ENCODE assay signal across 31 cellular contexts in genomic region chr2:219270055-219270372, GRCh38. TPM values are rescaled to one million over a fixed set of nuclear protein-coding genes. Genes with fewer than 3 reads are reported as not detected.
"Had no signal": no experiment of that assay in that cellular context is flagged by ENCODE, and none has a peak within 500 bp of the region (broad histone marks: within the 10 kb centered on the region; RNA-seq: fewer than 3 reads in every experiment).

No MANE protein-coding gene starts in this region.

- H3K36me3 Mint-ChIP-seq: activated naive CD4-positive, alpha-beta T cell treated with anti-CD3 and anti-CD28 coated beads, Interleukin-2, amount 50 U/mL, for 72 hours; natural killer cell treated with Interleukin-12 subunit alpha and Interleukin-12 subunit beta and Interleukin-15 and Interleukin-18, amount 100 ng/mL, for 72 hours; T-cell; type B pancreatic cell had no signal

- H3K36me3 ChIP-seq: gastroesophageal sphincter, ovary had no signal

- H3K4me3 ChIP-seq: coronary artery, dorsolateral prefrontal cortex, gastroesophageal sphincter, lung, mucosa of descending colon, ovary, skin epidermis had no signal

- H3K9me3 Mint-ChIP-seq: activated naive CD4-positive, alpha-beta T cell treated with anti-CD3 and anti-CD28 coated beads, Interleukin-2, amount 50 U/mL, for 72 hours; activated T-cell treated with anti-CD3 and anti-CD28 coated beads, Interleukin-2, amount 50 U/mL, for 72 hours; effector memory CD8-positive, alpha-beta T cell; natural killer cell treated with Interleukin-12 subunit alpha and Interleukin-12 subunit beta and Interleukin-15 and Interleukin-18, amount 100 ng/mL, for 72 hours; stimulated activated naive CD8-positive, alpha-beta T cell treated with anti-CD3 and anti-CD28 coated beads, Interleukin-15, amount 100 ng/mL, for 72 hours; T-cell; T-helper 2 cell treated with Interferon-gamma antibody and Interleukin-4, amounts not matched to agents 5 μg/mL and 100 μg/mL, for 36 hours; type B pancreatic cell had no signal

- ATAC-seq: activated CD4-positive, alpha-beta T cell treated with anti-CD3 and anti-CD28 coated beads for 36 hours; activated naive CD4-positive, alpha-beta T cell treated with anti-CD3 and anti-CD28 coated beads, Interleukin-2, amount 50 U/mL, for 72 hours; activated T-cell treated with anti-CD3 and anti-CD28 coated beads, Interleukin-2, amount 50 U/mL, for 72 hours; effector memory CD8-positive, alpha-beta T cell; gastroesophageal sphincter; natural killer cell treated with Interleukin-12 subunit alpha and Interleukin-12 subunit beta and Interleukin-15 and Interleukin-18, amount 100 ng/mL, for 72 hours; stimulated activated naive CD8-positive, alpha-beta T cell treated with anti-CD3 and anti-CD28 coated beads, Interleukin-15, amount 100 ng/mL, for 72 hours; T-cell had no signal

- H3K27ac Mint-ChIP-seq: activated CD4-positive, alpha-beta T cell treated with anti-CD3 and anti-CD28 coated beads for 36 hours; activated naive CD4-positive, alpha-beta T cell treated with anti-CD3 and anti-CD28 coated beads, Interleukin-2, amount 50 U/mL, for 72 hours; activated T-cell treated with anti-CD3 and anti-CD28 coated beads, Interleukin-2, amount 50 U/mL, for 72 hours; natural killer cell treated with Interleukin-12 subunit alpha and Interleukin-12 subunit beta and Interleukin-15 and Interleukin-18, amount 100 ng/mL, for 72 hours; progenitor cell of endocrine pancreas; stimulated activated naive CD8-positive, alpha-beta T cell treated with anti-CD3 and anti-CD28 coated beads, Interleukin-15, amount 100 ng/mL, for 72 hours; T-cell; T-helper 2 cell treated with Interferon-gamma antibody and Interleukin-4, amounts not matched to agents 5 μg/mL and 100 μg/mL, for 36 hours; type B pancreatic cell had no signal

- DNase-seq: activated CD4-positive, alpha-beta T cell treated with anti-CD3 and anti-CD28 coated beads for 36 hours; activated CD4-positive, alpha-beta T cell treated with anti-CD3 and anti-CD28 coated beads, Interleukin-2, amount 50 U/mL, for 4 hours; activated CD4-positive, CD25-positive, alpha-beta regulatory T cell; activated naive CD4-positive, alpha-beta T cell; activated T-cell treated with anti-CD3 and anti-CD28 coated beads for 4 hours; activated T-cell treated with anti-CD3 and anti-CD28 coated beads, Interleukin-2, amount 50 U/mL, for 72 hours; cerebellar nuclear complex; dorsolateral prefrontal cortex; effector memory CD8-positive, alpha-beta T cell; head of caudate nucleus; hippocampal formation; stimulated activated CD4-positive, alpha-beta T cell treated with anti-CD3 and anti-CD28 coated beads, Interleukin-12 subunit alpha, Interleukin-12 subunit beta, amount 100 ng/mL, for 4 hours; stimulated activated CD4-positive, alpha-beta T cell treated with anti-CD3 and anti-CD28 coated beads, Interleukin-4, amount 100 ng/mL, for 1 hour; stimulated activated naive CD8-positive, alpha-beta T cell treated with anti-CD3 and anti-CD28 coated beads, Interleukin-15, amount 100 ng/mL, for 72 hours; T-cell had no signal

- H3K4me1 Mint-ChIP-seq: activated CD4-positive, alpha-beta T cell treated with anti-CD3 and anti-CD28 coated beads for 36 hours; T-cell had no signal

- H3K27ac ChIP-seq: coronary artery, dorsolateral prefrontal cortex, gastroesophageal sphincter, ovary, skin epidermis had no signal

- H3K9me3 ChIP-seq: gastroesophageal sphincter, mucosa of descending colon, ovary had no signal

- H3K4me3 Mint-ChIP-seq: activated CD4-positive, alpha-beta T cell treated with anti-CD3 and anti-CD28 coated beads for 36 hours; activated T-cell treated with anti-CD3 and anti-CD28 coated beads, Interleukin-2, amount 50 U/mL, for 72 hours; effector memory CD8-positive, alpha-beta T cell; natural killer cell treated with Interleukin-12 subunit alpha and Interleukin-12 subunit beta and Interleukin-15 and Interleukin-18, amount 100 ng/mL, for 72 hours; stimulated activated naive CD8-positive, alpha-beta T cell treated with anti-CD3 and anti-CD28 coated beads, Interleukin-15, amount 100 ng/mL, for 72 hours; T-cell; T-helper 2 cell treated with Interferon-gamma antibody and Interleukin-4, amounts not matched to agents 5 μg/mL and 100 μg/mL, for 36 hours; type B pancreatic cell had no signal

- H3K27me3 ChIP-seq: dorsolateral prefrontal cortex, gastroesophageal sphincter, ovary had no signal

- H3K27me3 Mint-ChIP-seq: activated CD4-positive, alpha-beta T cell treated with anti-CD3 and anti-CD28 coated beads for 36 hours; effector memory CD8-positive, alpha-beta T cell; natural killer cell treated with Interleukin-12 subunit alpha and Interleukin-12 subunit beta and Interleukin-15 and Interleukin-18, amount 100 ng/mL, for 72 hours; stimulated activated naive CD8-positive, alpha-beta T cell treated with anti-CD3 and anti-CD28 coated beads, Interleukin-15, amount 100 ng/mL, for 72 hours; T-cell had no signal

RNA-seq across cellular contexts. Expression of gene TUBA4B, which starts 17.0 kb away (rescaled TPM):
- total RNA-seq: activated CD4-positive, alpha-beta T cell treated with anti-CD3 and anti-CD28 coated beads for 36 hours; activated naive CD4-positive, alpha-beta T cell treated with anti-CD3 and anti-CD28 coated beads, Interleukin-2, amount 50 U/mL, for 72 hours; activated T-cell treated with anti-CD3 and anti-CD28 coated beads, Interleukin-2, amount 50 U/mL, for 72 hours; fibroblast of lung; fibroblast of villous mesenchyme; gastroesophageal sphincter; kidney epithelial cell; mesenteric fat pad; mucosa of descending colon; natural killer cell treated with Interleukin-12 subunit alpha and Interleukin-12 subunit beta and Interleukin-15 and Interleukin-18, amount 100 ng/mL, for 72 hours; progenitor cell of endocrine pancreas; sciatic nerve; T-cell had no signal
- polyA plus RNA-seq: fibroblast of lung had no signal
